Comparison of ENCODE assay signal across 10 cellular contexts in the genomic region with DNA sequence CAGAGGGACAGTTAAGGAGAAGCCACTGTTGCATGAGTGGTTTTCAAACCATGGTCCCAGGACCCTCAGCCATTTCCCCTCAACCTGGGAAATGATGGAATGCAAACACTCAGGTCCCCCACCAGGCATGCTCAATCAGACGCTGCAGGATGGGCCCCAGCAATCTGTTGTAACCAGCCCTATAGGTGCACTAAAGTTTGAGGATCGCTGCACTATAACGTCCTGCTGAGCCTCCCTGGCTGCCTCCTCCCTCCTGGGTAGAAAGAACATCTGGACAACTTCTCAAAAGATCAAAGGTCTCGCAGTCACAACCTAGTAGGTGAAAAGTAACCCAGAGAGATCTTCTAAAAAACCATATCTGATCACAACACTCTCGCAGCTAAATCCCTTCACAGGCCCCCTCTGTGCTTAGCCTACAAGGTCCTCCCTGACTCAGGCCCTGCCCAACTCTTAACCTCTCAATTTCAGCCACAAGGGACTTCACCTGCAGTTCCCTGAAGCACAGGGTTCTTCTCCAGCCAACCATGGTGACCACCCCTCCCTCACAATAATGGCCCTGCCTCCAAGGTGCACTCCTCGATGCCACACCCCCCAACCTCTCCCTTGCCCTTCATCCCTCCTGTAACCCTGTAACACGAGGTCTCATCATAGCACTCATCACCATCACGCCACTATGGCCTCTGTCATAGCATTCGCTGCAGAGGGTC. TPM values are rescaled to one million over a fixed set of nuclear protein-coding genes. Genes with fewer than 3 reads are reported as not detected.
A peak's percentile ranks its signal among the peaks of the same experiment; 100 is the strongest.
DNase-seq lines count a peak whose midpoint lies in the region; ATAC-seq, FAIRE-seq and TF ChIP-seq lines count a peak whose summit lies in the region.
"Had no signal": no experiment of that assay in that cellular context is flagged by ENCODE, and none has a peak within 500 bp of the region (broad histone marks: within the 10 kb centered on the region; RNA-seq: fewer than 3 reads in every experiment).

No MANE protein-coding gene starts in this region.

- H3K27me3 Mint-ChIP-seq in CD4-positive, alpha-beta memory T cell, result no peaks in the 10 kb centered on the region

- POLR2A ChIA-PET in GM12878 (lab: Charles Lee), result interaction anchor here (1.6 kb wide), 1 partner anchor 71 kb away, joined by 5 read pairs; no protein-coding TSS in a partner anchor
- POLR2A ChIA-PET in CD4-positive, alpha-beta memory T cell (lab: Charles Lee; ENCODE audit: partially characterized antibody), result no interaction called here

- H3K9ac ChIP-seq in GM12878 (ENCODE audit: control insufficient read depth, insufficient read depth, low read length), result no peak overlapping the region

- no TSS peak for BruUV-seq in GM12878 (replicated peaks; lab: Mats Ljungman, UMichigan)

- H3K4me1 ChIP-seq in GM12878 (ENCODE audit: control insufficient read depth, insufficient read depth, low read length), result peaks cover 50% of the 10 kb centered on the region
- peaks cover 41% of the 10 kb centered on the region for H3K4me1 ChIP-seq in osteoblast (ENCODE audit: insufficient read depth, low read length)
- peaks cover 18% of the 10 kb centered on the region for H3K4me1 ChIP-seq in CD4-positive, alpha-beta memory T cell (ENCODE audit: insufficient read depth, low read length)

- no peak for TF ChIP-seq RAD21 in GM12878 (IDR thresholded peaks at IDR 0.05; ENCODE audit: insufficient read depth, low read depth, low read length)

- peaks cover 0 to 2% of the 10 kb centered on the region in 2 donors for H3K36me3 Mint-ChIP-seq in CD4-positive, alpha-beta memory T cell

- peak overlapping the region in 2 of 7 donors; percentile 55 to 65 for H3K27ac Mint-ChIP-seq in CD4-positive, alpha-beta memory T cell

- 23% methylated on average over 9 of the region's 9 CpGs for WGBS in GM12878 (ENCODE audit: insufficient coverage, insufficient replicate concordance, low lambda C conversion rate, missing lambda C conversion rate)

- no peak overlapping the region for H3K4me3 Mint-ChIP-seq in CD4-positive, alpha-beta memory T cell

- no peaks in the 10 kb centered on the region for H3K36me3 ChIP-seq in GM12878 (ENCODE audit: control insufficient read depth in 2 of 2, insufficient read depth in 2 of 2, low read length in 1 of 2)
- peaks cover 3% of the 10 kb centered on the region for H3K36me3 ChIP-seq in osteoblast (ENCODE audit: insufficient read depth, low read length)
- H3K36me3 ChIP-seq in CD4-positive, alpha-beta memory T cell (ENCODE audit: insufficient read depth, low read length), result no peaks in the 10 kb centered on the region

- H3K9me3 ChIP-seq in GM12878 (replicated peaks; ENCODE audit: control insufficient read depth, insufficient read depth, low read length) (no peaks in the 10 kb centered on the region), osteoblast (ENCODE audit: low read depth, low read length) (no peaks in the 10 kb centered on the region)
- no peaks in the 10 kb centered on the region for H3K9me3 ChIP-seq in CD4-positive, alpha-beta memory T cell (ENCODE audit: control insufficient read depth in 1 of 2, low read length in 2 of 2)

- in situ Hi-C loops in GM12878 (cut with MboI), result no loop called here

- H4K20me1 ChIP-seq in GM12878 (ENCODE audit: control insufficient read depth, insufficient read depth) (no peaks in the 10 kb centered on the region), osteoblast (ENCODE audit: insufficient read depth, low read length) (peaks cover 46% of the 10 kb centered on the region)

- TF ChIP-seq EP300 in GM12878 (IDR thresholded peaks at IDR 0.05; ENCODE audit: borderline replicate concordance in 1 of 2, control insufficient read depth in 1 of 2, low read depth in 2 of 2, low read length in 2 of 2), result 0 out of 4 replicates have a peak, but pooled peaks of 1 of the 2 experiments have one; percentile 18

- no peak for DNase-seq in GM18507 (ENCODE audit: extremely low spot score, insufficient read length, low read depth)
- no peak for DNase-seq in GM12878 (ENCODE audit: low read depth, low spot score)
- DNase-seq in osteoblast (ENCODE audit: insufficient read length, low spot score, missing footprints), result no peak
- no peak for DNase-seq in CD4-positive, alpha-beta memory T cell
- DNase-seq in COLO829 (ENCODE audit: low spot score), result no peak
- no peak for DNase-seq in NCI-H2196 (lab: John Stamatoyannopoulos, UW; ENCODE audit: unreplicated experiment)
- no peak for DNase-seq in activated CD4-positive, alpha-beta T cell treated with anti-CD3 and anti-CD28 coated beads, Interleukin-2, amount 50 U/mL, for 48 hours

- ATAC-seq in HG02759 (IDR thresholded peaks at IDR 0.05; ENCODE audit: unreplicated experiment) (peak; percentile 44), GM12878 (peak; percentile 58)
- ATAC-seq: activated CD4-positive, CD25-positive, alpha-beta regulatory T cell treated with anti-CD3 and anti-CD28 coated beads, Interleukin-2, amount 50 U/mL, for 24 hours had no signal

- peaks cover 0 to 9% of the 10 kb centered on the region in 2 experiments; a peak in 3 of 4 replicates for H3K27me3 ChIP-seq in GM12878 (replicated peaks in 1 of 2; ENCODE audit: control insufficient read depth in 2 of 2, insufficient read depth in 2 of 2, low read length in 1 of 2)
- no peaks in the 10 kb centered on the region for H3K27me3 ChIP-seq in osteoblast (ENCODE audit: insufficient read depth, low read length)
- H3K27me3 ChIP-seq in CD4-positive, alpha-beta memory T cell (ENCODE audit: insufficient read depth, low read length), result peaks cover 6% of the 10 kb centered on the region

- RAD21 ChIA-PET in GM12878 (lab: Charles Lee; ENCODE audit: unreplicated experiment), result interaction anchor here (1.0 to 2.1 kb wide), 3 partner anchors 23 to 157 kb away, joined by 3 to 5 read pairs (median 4); no protein-coding TSS in a partner anchor

- FAIRE-seq in GM18507 (lab: Jason Lieb, UNC), result peak; percentile 88
- FAIRE-seq in GM12878 (lab: Jason Lieb, UNC), result peak; percentile 78
- FAIRE-seq: urothelium cell line had no signal

- no peak for TF ChIP-seq CTCF in GM12878 (IDR thresholded peaks at IDR 0.05 in 2 of 3, conservative IDR thresholded peaks at IDR 0.05 in 1 of 3; ENCODE audit: control insufficient read depth in 2 of 3, extremely low read depth in 1 of 3, insufficient read depth in 1 of 3, low read depth in 3 of 3, low read length in 3 of 3)
- no peak for TF ChIP-seq CTCF in osteoblast (IDR thresholded peaks at IDR 0.05; ENCODE audit: extremely low read depth, low read depth, low read length)

- peaks cover 0 to 2% (median 0%) of the 10 kb centered on the region in 8 donors for H3K9me3 Mint-ChIP-seq in CD4-positive, alpha-beta memory T cell

- H2AFZ ChIP-seq in GM12878 (ENCODE audit: control insufficient read depth, low read depth, low read length), result no peak overlapping the region
- no peak overlapping the region for H2AFZ ChIP-seq in osteoblast (ENCODE audit: low read length)

- peaks cover 9 to 39% (median 20%) of the 10 kb centered on the region in 4 donors for H3K4me1 Mint-ChIP-seq in CD4-positive, alpha-beta memory T cell

- H3K4me2 ChIP-seq in GM12878 (ENCODE audit: control insufficient read depth, insufficient read depth) (peak overlapping the region; percentile 36), osteoblast (ENCODE audit: insufficient read depth, low read length) (peak overlapping the region; percentile 93)

- intact Hi-C loops in GM12878 (cut with micrococcal nuclease; ENCODE audit: unreplicated experiment), result loop anchor here (5.0 to 10.0 kb wide), 3 partner anchors 52 to 601 kb away; a partner anchor contains a TSS
- intact Hi-C loops in CD4-positive, alpha-beta memory T cell (cut with micrococcal nuclease), result loop anchor here (5.0 kb wide), 1 partner anchor 313 kb away; a partner anchor contains a TSS

- CTCF ChIA-PET in GM12878 (lab: Yijun Ruan, JAX), result interaction anchor here (1.4 to 3.9 kb wide), 2 partner anchors 22 to 152 kb away, joined by 5 to 21 read pairs; no protein-coding TSS in a partner anchor
- CTCF ChIA-PET in CD4-positive, alpha-beta memory T cell (lab: Charles Lee; ENCODE audit: partially characterized antibody), result interaction anchor here (1.8 kb wide), 1 partner anchor 23 kb away, joined by 5 read pairs; no protein-coding TSS in a partner anchor

- no peaks in the 10 kb centered on the region for H3K79me2 ChIP-seq in GM12878 (ENCODE audit: control insufficient read depth, insufficient read depth, low read length)
- H3K79me2 ChIP-seq in osteoblast (ENCODE audit: insufficient read depth, low read length), result peaks cover 72% of the 10 kb centered on the region

- SMC1A ChIA-PET in GM12878 (lab: Charles Lee; ENCODE audit: uncharacterized antibody, unreplicated experiment), result interaction anchor here (1.0 to 4.9 kb wide), 6 partner anchors 28 to 151 kb away, joined by 3 to 39 read pairs (median 4); no protein-coding TSS in a partner anchor

- H3K27ac ChIP-seq in GM12878 (ENCODE audit: control insufficient read depth, insufficient read depth), result no peak overlapping the region
- H3K27ac ChIP-seq in osteoblast (ENCODE audit: low read depth, low read length), result no peak overlapping the region
- no peak overlapping the region for H3K27ac ChIP-seq in CD4-positive, alpha-beta memory T cell (ENCODE audit: low read depth, low read length)

- no peak for TF ChIP-seq POLR2A in GM12878 (IDR thresholded peaks at IDR 0.05; ENCODE audit: low read depth, low read length)

- no peak overlapping the region for H3K4me3 ChIP-seq in GM12878
- peak overlapping the region; percentile 89 for H3K4me3 ChIP-seq in osteoblast (ENCODE audit: insufficient read depth, low read length)
- H3K4me3 ChIP-seq in CD4-positive, alpha-beta memory T cell (ENCODE audit: low read length in 2 of 2), result no peak overlapping the region

TF ChIP-seq in GM12878, 131 proteins besides CTCF, POLR2A, EP300 and RAD21 (continues in another document):
- TF ChIP-seq MTA3 (IDR thresholded peaks at IDR 0.05; ENCODE audit: borderline replicate concordance, low read length), result no peak

RNA-seq across cellular contexts. Expression of a gene that starts 3.5 kb away (rescaled TPM):
- 11.5 and 13.9 TPM in 2 replicates for total RNA-seq in GM12878 (2013; cell fraction: nucleolus; rRNA removed)
- total RNA-seq in GM12878 (2014; rRNA removed) (3.2 TPM in 2 replicates), GM12878 (2014; rRNA removed; fragmentation: Illumina TruSeq; extraction: Trizol) (1.4 and 1.7 TPM in 2 replicates), GM12878 (2021) (6.2 and 7.6 TPM in 2 replicates), osteoblast (8.8 and 9.4 TPM in 2 replicates)
- polyA plus RNA-seq in GM12878 (2011; ENCODE audit: low read depth), result 1.2 TPM
- polyA plus RNA-seq in GM12878 (2011; rRNA removed) (0.39 and 0.91 TPM in 2 replicates), GM12878 (2014; fragmentation: Illumina TruSeq; extraction: Trizol) (1.6 and 2.4 TPM in 2 replicates), GM12878 (2014; fragmentation: Nextera tagmentation; extraction: Ambion mirVana) (under 1 TPM; 0.56 to 0.69 TPM), GM12878 (2014; rRNA removed) (3.7 and 5.3 TPM in 2 replicates), GM12878 (2016; fragmentation: Nextera tagmentation; extraction: Ambion mirVana) (under 1 TPM; 0.29 to 0.90 TPM)
- polyA plus RNA-seq in GM12878 (2011; cell fraction: cytosol; rRNA removed), result 1.0 and 1.1 TPM in 2 replicates
- polyA plus RNA-seq in GM12878 (2011; cell fraction: nucleus; rRNA removed), result 1.3 TPM in 2 replicates
- 2.2 and 3.2 TPM in 2 replicates for polyA plus RNA-seq in GM12878 (2012)
- polyA minus RNA-seq in GM12878 (2011; rRNA and poly(A)+ RNA removed), result 0.95 and 1.8 TPM in 2 replicates
- 0.73 and 1.3 TPM in 2 replicates for polyA minus RNA-seq in GM12878 (2011; cell fraction: cytosol; rRNA and poly(A)+ RNA removed)
- 0.73 and 2.0 TPM in 2 replicates for polyA minus RNA-seq in GM12878 (2011; cell fraction: nucleus; rRNA and poly(A)+ RNA removed)
- total RNA-seq in CD4-positive, alpha-beta memory T cell, result 1 to 10 TPM in 1 of 2 experiments, under 1 TPM in 1; 0.81 to 1.3 TPM
- polyA plus RNA-seq in CD4-positive, alpha-beta memory T cell, result under 1 TPM; 0.10 to 0.16 TPM
